Comparison of ENCODE assay signal across 12 cellular contexts in genomic region chr22:43345761-43346261, GRCh38. TPM values are rescaled to one million over a fixed set of nuclear protein-coding genes. Genes with fewer than 3 reads are reported as not detected.
A peak's percentile ranks its signal among the peaks of the same experiment; 100 is the strongest.
DNase-seq lines count a peak whose midpoint lies in the region; ATAC-seq lines count a peak whose summit lies in the region.
"Had no signal": no experiment of that assay in that cellular context is flagged by ENCODE, and none has a peak within 500 bp of the region (broad histone marks: within the 10 kb centered on the region; RNA-seq: fewer than 3 reads in every experiment).

No MANE protein-coding gene starts in this region.

- H3K4me3 Mint-ChIP-seq in effector memory CD8-positive, alpha-beta T cell, result peak overlapping the region in 1 of 2 donors; percentile 15
- H3K4me3 Mint-ChIP-seq: stimulated activated naive CD8-positive, alpha-beta T cell treated with anti-CD3 and anti-CD28 coated beads, Interleukin-15, Interleukin-2, amounts not matched to agents 100 ng/mL and 50 ng/mL, for 24 hours had no signal

- DNase-seq in A172 (ENCODE audit: low spot score), result peak; percentile 7
- peak; percentile 15 for DNase-seq in ELR (ENCODE audit: low read depth)
- DNase-seq in MV-4-11 (lab: John Stamatoyannopoulos, UW), result peak; percentile 96
- DNase-seq in effector memory CD8-positive, alpha-beta T cell, result no peak
- no peak for DNase-seq in NCI-H526 treated with DMSO at 0.1 percent for 48 hours (lab: John Stamatoyannopoulos, UW)
- DNase-seq in dermis blood vessel endothelial cell, result no peak
- DNase-seq in substantia nigra (lab: John Stamatoyannopoulos, UW), result no peak
- DNase-seq in NCI-H2107 treated with DMSO at 0.1 percent for 48 hours (lab: John Stamatoyannopoulos, UW; ENCODE audit: unreplicated experiment), result no peak

- H3K27ac ChIP-seq in substantia nigra (ENCODE audit: low read depth, low read length, poor library complexity, severe bottlenecking), result no peak overlapping the region
- H3K27ac ChIP-seq: epithelial cell of prostate had no signal

- peak; percentile 20 for ATAC-seq in effector memory CD8-positive, alpha-beta T cell (replicated peaks)

- H3K4me1 Mint-ChIP-seq in effector memory CD8-positive, alpha-beta T cell (ENCODE audit: low read depth in 2 of 2), result peaks cover 11 to 20% of the 10 kb centered on the region in 2 donors

- peaks cover 6% of the 10 kb centered on the region for H3K36me3 Mint-ChIP-seq in effector memory CD8-positive, alpha-beta T cell (ENCODE audit: insufficient read depth)
- H3K36me3 Mint-ChIP-seq: CD4-positive, alpha-beta memory T cell had no signal

- peaks cover 61 to 89% of the 10 kb centered on the region in 2 donors for H3K27me3 Mint-ChIP-seq in effector memory CD8-positive, alpha-beta T cell

- H3K27ac Mint-ChIP-seq in effector memory CD8-positive, alpha-beta T cell, result peak overlapping the region in 1 of 2 donors; percentile 17
- H3K27ac Mint-ChIP-seq: progenitor cell of endocrine pancreas; stimulated activated naive CD8-positive, alpha-beta T cell treated with anti-CD3 and anti-CD28 coated beads, Interleukin-15, Interleukin-2, amounts not matched to agents 100 ng/mL and 50 ng/mL, for 24 hours had no signal

- H3K9me3 Mint-ChIP-seq in effector memory CD8-positive, alpha-beta T cell, result no peaks in the 10 kb centered on the region
- H3K9me3 Mint-ChIP-seq: CD4-positive, alpha-beta memory T cell; stimulated activated naive CD8-positive, alpha-beta T cell treated with anti-CD3 and anti-CD28 coated beads, Interleukin-15, Interleukin-2, amounts not matched to agents 100 ng/mL and 50 ng/mL, for 24 hours had no signal

RNA-seq across cellular contexts. Expression of gene SCUBE1, which starts 2.6 kb away (rescaled TPM):
- total RNA-seq in A172 (2014; rRNA removed; shearing (Covaris generic)), result not detected in 2 replicates
- total RNA-seq in dermis blood vessel endothelial cell, result 0.42 TPM in 1 of 2 replicates, not detected in the other
- total RNA-seq: CD4-positive, alpha-beta memory T cell had no signal

Comparison
In these comparisons a context has a peak if more than half of its experiments do, and no peak if none do; other contexts are left out.
1. DNase-seq: peak in A172 (single experiment), ELR (single experiment) and MV-4-11 (single experiment); none in effector memory CD8-positive, alpha-beta T cell (0 of 3), NCI-H526 treated with DMSO at 0.1 percent for 48 hours (single experiment), dermis blood vessel endothelial cell (single experiment), substantia nigra (0 of 49) and NCI-H2107 treated with DMSO at 0.1 percent for 48 hours (single experiment).